22 cellular contexts compared by ENCODE assay signal in the genomic region with DNA sequence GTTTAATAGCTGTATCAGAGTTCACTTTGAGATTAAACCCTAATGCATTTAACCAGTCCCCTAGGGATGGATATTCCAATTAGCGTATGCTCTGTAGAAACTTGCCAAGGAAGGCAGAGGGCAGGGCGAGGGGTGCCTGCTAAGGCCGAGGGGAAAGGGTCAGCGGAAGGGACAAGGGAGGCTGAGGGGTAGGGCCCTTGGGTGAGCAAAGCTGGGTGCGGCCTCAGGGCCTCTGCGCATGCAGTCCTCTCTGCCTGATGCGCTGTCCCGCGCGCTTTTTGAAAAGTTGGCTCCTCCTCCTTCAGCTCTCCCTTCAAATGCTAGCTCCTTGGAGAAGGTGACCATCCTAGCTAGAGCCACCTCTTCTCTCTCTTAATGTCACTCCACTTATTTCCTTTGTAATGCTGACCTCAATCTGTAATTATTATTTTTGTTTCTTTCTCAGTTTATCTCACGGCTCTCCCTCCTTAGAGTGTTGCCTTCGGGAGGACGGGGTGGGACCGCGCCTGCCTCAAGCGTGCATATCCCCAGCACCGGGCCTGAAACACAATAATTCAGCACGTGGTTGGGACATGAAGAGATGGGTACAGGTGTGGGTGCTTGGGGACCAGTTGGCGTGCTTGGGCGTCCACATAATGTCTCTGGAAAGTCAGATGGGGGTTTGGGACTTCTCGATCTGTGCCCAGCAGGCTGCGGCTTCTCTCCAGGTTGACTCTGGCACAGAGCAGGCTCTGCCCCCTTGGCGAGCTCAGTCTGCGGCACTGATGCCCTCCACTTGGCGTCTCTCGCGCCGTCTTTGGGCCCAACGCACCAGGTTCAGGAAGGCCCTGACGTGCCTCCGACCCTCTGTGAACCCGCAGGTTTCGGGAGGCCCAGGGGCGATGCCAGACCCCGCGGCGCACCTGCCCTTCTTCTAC. TPM values are rescaled to one million over a fixed set of nuclear protein-coding genes. Genes with fewer than 3 reads are reported as not detected.
DNase-seq lines count a peak whose midpoint lies in the region; ATAC-seq and TF ChIP-seq lines count a peak whose summit lies in the region.
"Had no signal": no experiment of that assay in that cellular context is flagged by ENCODE, and none has a peak within 500 bp of the region (broad histone marks: within the 10 kb centered on the region; RNA-seq: fewer than 3 reads in every experiment).

No MANE protein-coding gene starts in this region.

- no peak overlapping the region for H3K9ac ChIP-seq in colonic mucosa (ENCODE audit: low read depth in 2 of 2, low read length in 2 of 2)

- H3K4me1 ChIP-seq in colonic mucosa: no peaks in the 10 kb centered on the region
- H3K4me1 ChIP-seq: prostate gland had no signal

- no peak for DNase-seq in stimulated activated naive CD8-positive, alpha-beta T cell treated with anti-CD3 and anti-CD28 coated beads, Interleukin-15, Interleukin-2, amounts not matched to agents 100 U/mL and 50 U/mL, for 24 hours
- no peak for DNase-seq in T-cell
- no peak for DNase-seq in naive thymus-derived CD8-positive, alpha-beta T cell
- DNase-seq in NCI-H1694 (lab: John Stamatoyannopoulos, UW): no peak
- no peak for DNase-seq in colonic mucosa
- DNase-seq: activated CD4-positive, alpha-beta T cell treated with anti-CD3 and anti-CD28 coated beads for 4 hours; activated CD8-positive, alpha-beta memory T cell treated with anti-CD3 and anti-CD28 coated beads, Interleukin-2, amount 50 U/mL, for 48 hours; activated gamma-delta T cell; AML-193; amniotic stem cell; left colon; NCI-H1092 treated with DMSO at 0.1 percent for 48 hours; NCI-H2081; NCI-H345; NCI-H774 had no signal

- no peaks in the 10 kb centered on the region for H3K36me3 ChIP-seq in colonic mucosa
- H3K36me3 ChIP-seq: prostate gland, suprapubic skin had no signal

- H3K27ac Mint-ChIP-seq in stimulated activated naive CD8-positive, alpha-beta T cell treated with anti-CD3 and anti-CD28 coated beads, Interleukin-15, Interleukin-2, amounts not matched to agents 100 ng/mL and 50 ng/mL, for 24 hours: peak overlapping the region; percentile 13
- peak overlapping the region; percentile 5 to 70 for H3K27ac Mint-ChIP-seq in T-cell
- H3K27ac Mint-ChIP-seq in naive thymus-derived CD8-positive, alpha-beta T cell: peak overlapping the region; percentile 60 to 91 (median 77)
- H3K27ac Mint-ChIP-seq: mesothelial cell of epicardium had no signal

- H3K4me3 Mint-ChIP-seq in stimulated activated naive CD8-positive, alpha-beta T cell treated with anti-CD3 and anti-CD28 coated beads, Interleukin-15, Interleukin-2, amounts not matched to agents 100 ng/mL and 50 ng/mL, for 24 hours: no peak overlapping the region
- peak overlapping the region in 1 of 3 donors; percentile 50 for H3K4me3 Mint-ChIP-seq in T-cell
- peak overlapping the region in 6 of 10 donors; percentile 8 to 51 (median 41) for H3K4me3 Mint-ChIP-seq in naive thymus-derived CD8-positive, alpha-beta T cell
- H3K4me3 Mint-ChIP-seq: mesothelial cell of epicardium had no signal

- no peak overlapping the region for H3K4me3 ChIP-seq in colonic mucosa
- H3K4me3 ChIP-seq: prostate gland, suprapubic skin had no signal

- H3K27me3 Mint-ChIP-seq in stimulated activated naive CD8-positive, alpha-beta T cell treated with anti-CD3 and anti-CD28 coated beads, Interleukin-15, Interleukin-2, amounts not matched to agents 100 ng/mL and 50 ng/mL, for 24 hours: no peaks in the 10 kb centered on the region
- no peaks in the 10 kb centered on the region for H3K27me3 Mint-ChIP-seq in T-cell
- H3K27me3 Mint-ChIP-seq in naive thymus-derived CD8-positive, alpha-beta T cell: no peaks in the 10 kb centered on the region

- intact Hi-C loops in colonic mucosa (cut with DNase I): no loop called here

- H3K27me3 ChIP-seq in colonic mucosa: no peaks in the 10 kb centered on the region

- TF ChIP-seq CTCF in colonic mucosa (IDR thresholded peaks at IDR 0.05): no peak

- no peaks in the 10 kb centered on the region for H3K9me3 Mint-ChIP-seq in stimulated activated naive CD8-positive, alpha-beta T cell treated with anti-CD3 and anti-CD28 coated beads, Interleukin-15, Interleukin-2, amounts not matched to agents 100 ng/mL and 50 ng/mL, for 24 hours
- no peaks in the 10 kb centered on the region for H3K9me3 Mint-ChIP-seq in T-cell
- H3K9me3 Mint-ChIP-seq in naive thymus-derived CD8-positive, alpha-beta T cell: no peaks in the 10 kb centered on the region
- H3K9me3 Mint-ChIP-seq: mesothelial cell of epicardium had no signal

- POLR2A ChIA-PET in T-cell (lab: Charles Lee): no interaction called here
- POLR2A ChIA-PET in naive thymus-derived CD8-positive, alpha-beta T cell (lab: Charles Lee): interaction anchor here (0.9 to 9.5 kb wide), 4 partner anchors 10 to 20 kb away, joined by 3 to 49 read pairs (median 3); partner anchors contain the start of gene ZAP70

- ATAC-seq in stimulated activated naive CD8-positive, alpha-beta T cell treated with anti-CD3 and anti-CD28 coated beads, Interleukin-15, Interleukin-2, amounts not matched to agents 100 U/mL and 50 U/mL, for 24 hours: no peak
- ATAC-seq in T-cell (replicated peaks in 1 of 4): no peak
- no peak for ATAC-seq in naive thymus-derived CD8-positive, alpha-beta T cell
- ATAC-seq in GM19467 (IDR thresholded peaks at IDR 0.05; ENCODE audit: unreplicated experiment): no peak
- ATAC-seq: left colon had no signal

- CTCF ChIA-PET in T-cell (lab: Charles Lee): no interaction called here

- peaks cover 76% of the 10 kb centered on the region for H3K36me3 Mint-ChIP-seq in stimulated activated naive CD8-positive, alpha-beta T cell treated with anti-CD3 and anti-CD28 coated beads, Interleukin-15, Interleukin-2, amounts not matched to agents 100 ng/mL and 50 ng/mL, for 24 hours (ENCODE audit: low read depth)
- peaks cover 60% of the 10 kb centered on the region for H3K36me3 Mint-ChIP-seq in T-cell
- H3K36me3 Mint-ChIP-seq in naive thymus-derived CD8-positive, alpha-beta T cell: peaks cover 8 to 97% (median 39%) of the 10 kb centered on the region in 3 donors

- peaks cover 93% of the 10 kb centered on the region for H3K4me1 Mint-ChIP-seq in stimulated activated naive CD8-positive, alpha-beta T cell treated with anti-CD3 and anti-CD28 coated beads, Interleukin-15, Interleukin-2, amounts not matched to agents 100 ng/mL and 50 ng/mL, for 24 hours (ENCODE audit: low read depth)
- H3K4me1 Mint-ChIP-seq in T-cell: peaks cover 79 to 89% (median 88%) of the 10 kb centered on the region in 3 donors
- H3K4me1 Mint-ChIP-seq in naive thymus-derived CD8-positive, alpha-beta T cell: peaks cover 48 to 92% (median 85%) of the 10 kb centered on the region in 4 donors

- no peak overlapping the region for H3K27ac ChIP-seq in colonic mucosa
- H3K27ac ChIP-seq: prostate gland, suprapubic skin had no signal

- no peaks in the 10 kb centered on the region for H3K9me3 ChIP-seq in colonic mucosa
- H3K9me3 ChIP-seq: prostate gland, suprapubic skin had no signal

RNA-seq across cellular contexts. Expression of gene ZAP70, which starts 10.0 kb away (rescaled TPM):
- total RNA-seq in T-cell (100 to 1,000 TPM; 449 to 534 (median 468) TPM), colonic mucosa (1 to 10 TPM; 2.2 to 3.4 TPM)
- total RNA-seq in naive thymus-derived CD8-positive, alpha-beta T cell: 100 to 1,000 TPM; 490 to 503 TPM
- 100 to 1,000 TPM; 131 to 168 (median 149) TPM for polyA plus RNA-seq in naive thymus-derived CD8-positive, alpha-beta T cell
- total RNA-seq: bronchial epithelial cell, endothelial cell of umbilical vein had no signal

RNA-seq across cellular contexts. Expression of gene C2orf92, which starts 53.9 kb away (rescaled TPM):
- 10 to 100 TPM; 15.3 to 24.1 (median 16.6) TPM for total RNA-seq in T-cell
- 10 to 100 TPM; 18.2 to 21.2 TPM for total RNA-seq in naive thymus-derived CD8-positive, alpha-beta T cell
- 1 to 10 TPM in 1 of 3 donors, under 1 TPM in 2; 0.35 to 1.5 (median 0.68) TPM for polyA plus RNA-seq in naive thymus-derived CD8-positive, alpha-beta T cell
- total RNA-seq in colonic mucosa: 1 to 10 TPM; 4.6 to 5.0 TPM

RNA-seq across cellular contexts. Expression of gene ACTR1B, which starts 59.6 kb away (rescaled TPM):
- total RNA-seq in T-cell (100 to 1,000 TPM in 3 of 5 donors, 10 to 100 TPM in 2; 86.3 to 124 (median 101) TPM), colonic mucosa (10 to 100 TPM; 71.3 to 82.9 TPM)
- total RNA-seq in naive thymus-derived CD8-positive, alpha-beta T cell: 10 to 100 TPM; 94.0 to 97.8 TPM
- polyA plus RNA-seq in naive thymus-derived CD8-positive, alpha-beta T cell: 10 to 100 TPM; 11.7 to 17.9 (median 13.0) TPM

Comparison
In these comparisons a context has a peak if more than half of its experiments do, and no peak if none do; other contexts are left out.
1. H3K27ac Mint-ChIP-seq: peak in every context shown above with its lines; median percentile 77 in naive thymus-derived CD8-positive, alpha-beta T cell; 38 in T-cell; 13 in stimulated activated naive CD8-positive, alpha-beta T cell treated with anti-CD3 and anti-CD28 coated beads, Interleukin-15, Interleukin-2, amounts not matched to agents 100 ng/mL and 50 ng/mL, for 24 hours.
2. RNA of gene ZAP70, which starts 10.0 kb away (total RNA-seq): 490 to 503 TPM in naive thymus-derived CD8-positive, alpha-beta T cell and 449 to 534 TPM in T-cell; 2.2 to 3.4 TPM in colonic mucosa; every median in the first group is over 100 times any median in the second.